In genomic region chr12:91594715-91595114, GRCh38 we compare ENCODE assay signal across 18 cellular contexts.
DNase-seq lines count a peak whose midpoint lies in the region; ATAC-seq and TF ChIP-seq lines count a peak whose summit lies in the region.
"Had no signal": no experiment of that assay in that cellular context is flagged by ENCODE, and none has a peak within 500 bp of the region (broad histone marks: within the 10 kb centered on the region; RNA-seq: fewer than 3 reads in every experiment).

No MANE protein-coding gene starts in this region.

- CTCF ChIA-PET in CD8-positive, alpha-beta T cell (lab: Charles Lee), result interaction anchor here (1.4 kb wide), 1 partner anchor 17 kb away, joined by 3 read pairs; no protein-coding TSS in a partner anchor
- CTCF ChIA-PET in HEK293T (lab: Yijun Ruan, JAX), result interaction anchor here (0.6 kb wide), 1 partner anchor 1013 kb away, joined by 3 read pairs; no protein-coding TSS in a partner anchor

- no peaks in the 10 kb centered on the region for H3K27me3 ChIP-seq in CD8-positive, alpha-beta T cell (ENCODE audit: insufficient read depth, low read length)
- H3K27me3 ChIP-seq in neuron (ENCODE audit: insufficient read depth, low read length) (no peaks in the 10 kb centered on the region), left ventricle myocardium inferior (ENCODE audit: low read depth) (no peaks in the 10 kb centered on the region)
- H3K27me3 ChIP-seq: BLaER1 had no signal

- H3K36me3 ChIP-seq in CD8-positive, alpha-beta T cell (ENCODE audit: insufficient read depth, low read length), result no peaks in the 10 kb centered on the region
- H3K36me3 ChIP-seq in neuron (ENCODE audit: insufficient read depth, low read length) (no peaks in the 10 kb centered on the region), left ventricle myocardium inferior (no peaks in the 10 kb centered on the region)
- H3K36me3 ChIP-seq: BLaER1, HAP-1 had no signal

- H3K27ac Mint-ChIP-seq in CD8-positive, alpha-beta T cell, result peak overlapping the region; percentile 33
- peak overlapping the region in 6 of 10 donors; percentile 9 to 73 (median 42) for H3K27ac Mint-ChIP-seq in naive thymus-derived CD8-positive, alpha-beta T cell
- no peak overlapping the region for H3K27ac Mint-ChIP-seq in endothelial cell (ENCODE audit: unreplicated experiment)
- H3K27ac Mint-ChIP-seq: B cell; CD4-positive, CD25-positive, alpha-beta regulatory T cell had no signal

- H3K4me3 Mint-ChIP-seq in CD8-positive, alpha-beta T cell, result no peak overlapping the region
- H3K4me3 Mint-ChIP-seq in naive thymus-derived CD8-positive, alpha-beta T cell, result peak overlapping the region in 1 of 10 donors; percentile 38
- no peak overlapping the region for H3K4me3 Mint-ChIP-seq in endothelial cell (ENCODE audit: unreplicated experiment)
- H3K4me3 Mint-ChIP-seq: B cell; CD4-positive, CD25-positive, alpha-beta regulatory T cell; CD8-positive, alpha-beta memory T cell had no signal

- no peak overlapping the region for H3K4me3 ChIP-seq in CD8-positive, alpha-beta T cell (ENCODE audit: low read depth, low read length)
- no peak overlapping the region for H3K4me3 ChIP-seq in Jurkat, Clone E6-1 (ENCODE audit: low read length)
- H3K4me3 ChIP-seq in neuron (ENCODE audit: low read length), result no peak overlapping the region
- H3K4me3 ChIP-seq in left ventricle myocardium inferior, result no peak overlapping the region
- H3K4me3 ChIP-seq: BLaER1, HAP-1 had no signal

- peaks cover 2% of the 10 kb centered on the region for H3K36me3 Mint-ChIP-seq in CD8-positive, alpha-beta T cell
- peaks cover 0 to 5% (median 4%) of the 10 kb centered on the region in 3 donors for H3K36me3 Mint-ChIP-seq in naive thymus-derived CD8-positive, alpha-beta T cell
- H3K36me3 Mint-ChIP-seq in endothelial cell (ENCODE audit: low read depth, unreplicated experiment), result no peaks in the 10 kb centered on the region
- H3K36me3 Mint-ChIP-seq: CD4-positive, CD25-positive, alpha-beta regulatory T cell had no signal

- H3K4me1 Mint-ChIP-seq in CD8-positive, alpha-beta T cell (ENCODE audit: low read depth), result peaks cover 7% of the 10 kb centered on the region
- H3K4me1 Mint-ChIP-seq in naive thymus-derived CD8-positive, alpha-beta T cell, result peaks cover 2 to 17% (median 10%) of the 10 kb centered on the region in 4 donors
- H3K4me1 Mint-ChIP-seq in endothelial cell (ENCODE audit: unreplicated experiment), result no peaks in the 10 kb centered on the region
- H3K4me1 Mint-ChIP-seq: B cell; CD4-positive, CD25-positive, alpha-beta regulatory T cell had no signal

- no peak overlapping the region for H3K27ac ChIP-seq in CD8-positive, alpha-beta T cell (ENCODE audit: low read depth, low read length)
- H3K27ac ChIP-seq in left ventricle myocardium inferior (replicated peaks), result no peak overlapping the region
- H3K27ac ChIP-seq: 22Rv1, BLaER1, C4-2B had no signal

- ATAC-seq in CD8-positive, alpha-beta T cell, result no peak
- ATAC-seq in naive thymus-derived CD8-positive, alpha-beta T cell, result peak in 1 of 2 donors; percentile 25
- ATAC-seq in GM21360 (IDR thresholded peaks at IDR 0.05; ENCODE audit: unreplicated experiment), result no peak

- no peaks in the 10 kb centered on the region for H3K27me3 Mint-ChIP-seq in CD8-positive, alpha-beta T cell (ENCODE audit: low read depth)
- no peaks in the 10 kb centered on the region for H3K27me3 Mint-ChIP-seq in naive thymus-derived CD8-positive, alpha-beta T cell
- no peaks in the 10 kb centered on the region for H3K27me3 Mint-ChIP-seq in endothelial cell (ENCODE audit: unreplicated experiment)
- H3K27me3 Mint-ChIP-seq: CD4-positive, CD25-positive, alpha-beta regulatory T cell; CD8-positive, alpha-beta memory T cell had no signal

- POLR2A ChIA-PET in CD8-positive, alpha-beta T cell (lab: Charles Lee), result interaction anchor here (0.6 to 0.9 kb wide), 4 partner anchors 11 to 680 kb away, joined by 3 to 4 read pairs (median 3); no protein-coding TSS in a partner anchor
- POLR2A ChIA-PET in naive thymus-derived CD8-positive, alpha-beta T cell (lab: Charles Lee), result no interaction called here
- POLR2A ChIA-PET in HEK293T (lab: Yijun Ruan, JAX), result no interaction called here

- peaks cover 7% of the 10 kb centered on the region for H3K9me3 Mint-ChIP-seq in CD8-positive, alpha-beta T cell
- peaks cover 0 to 11% (median 7%) of the 10 kb centered on the region in 9 donors for H3K9me3 Mint-ChIP-seq in naive thymus-derived CD8-positive, alpha-beta T cell
- H3K9me3 Mint-ChIP-seq in endothelial cell (ENCODE audit: unreplicated experiment), result no peaks in the 10 kb centered on the region

- peak overlapping the region; percentile 81 for H2AFZ ChIP-seq in neuron (ENCODE audit: low read depth, low read length)

- H3K9me3 ChIP-seq in CD8-positive, alpha-beta T cell (ENCODE audit: low read length), result no peaks in the 10 kb centered on the region
- H3K9me3 ChIP-seq in neuron (ENCODE audit: low read length) (peaks cover 5% of the 10 kb centered on the region), left ventricle myocardium inferior (replicated peaks) (peaks cover 16% of the 10 kb centered on the region)
- H3K9me3 ChIP-seq: BLaER1, HAP-1 had no signal

- H3K4me1 ChIP-seq in CD8-positive, alpha-beta T cell (ENCODE audit: insufficient read depth, low read length), result peaks cover 11% of the 10 kb centered on the region
- H3K4me1 ChIP-seq in neuron (ENCODE audit: insufficient read depth, low read length) (peaks cover 8% of the 10 kb centered on the region), left ventricle myocardium inferior (no peaks in the 10 kb centered on the region)
- H3K4me1 ChIP-seq: BLaER1, HAP-1 had no signal

- no peak for DNase-seq in CD8-positive, alpha-beta T cell
- DNase-seq in Jurkat, Clone E6-1 (ENCODE audit: low read depth, low spot score), result peak; percentile 5
- no peak for DNase-seq in naive thymus-derived CD8-positive, alpha-beta T cell
- DNase-seq in left ventricle myocardium inferior, result no peak
- DNase-seq in endothelial cell (ENCODE audit: low spot score), result no peak
- no peak for DNase-seq in HEK293T (ENCODE audit: extremely low spot score)
- DNase-seq: CD4-positive, CD25-positive, alpha-beta regulatory T cell; CD8-positive, alpha-beta memory T cell; DMS 273 treated with DMSO at 0.1 percent for 48 hours; DMS79 treated with DMSO at 0.1 percent for 48 hours; GOT3 had no signal

- intact Hi-C loops in CD8-positive, alpha-beta T cell (cut with DNase I, micrococcal nuclease), result no loop called here
- intact Hi-C loops in left ventricle myocardium inferior (cut with micrococcal nuclease), result no loop called here

- TF ChIP-seq CTCF in CD8-positive, alpha-beta T cell (IDR thresholded peaks at IDR 0.05), result no peak
- no peak for TF ChIP-seq CTCF in left ventricle myocardium inferior (IDR thresholded peaks at IDR 0.05; ENCODE audit: borderline replicate concordance)
- TF ChIP-seq CTCF in endothelial cell (IDR thresholded peaks at IDR 0.05; ENCODE audit: unreplicated experiment), result no peak

TF ChIP-seq in HEK293T, 16 proteins besides CTCF, POLR2A, EP300 and RAD21:
- TF ChIP-seq FOXA1 (IDR thresholded peaks at IDR 0.05) (no peak), NFRKB (IDR thresholded peaks at IDR 0.05) (no peak), LEF1 (IDR thresholded peaks at IDR 0.05; ENCODE audit: borderline replicate concordance) (no peak), FOXM1 (IDR thresholded peaks at IDR 0.05; ENCODE audit: borderline replicate concordance) (no peak), TARDBP (IDR thresholded peaks at IDR 0.05) (no peak), FOXK2 (IDR thresholded peaks at IDR 0.05) (no peak), ZNF384 (IDR thresholded peaks at IDR 0.05) (no peak), SP1 (IDR thresholded peaks at IDR 0.05) (no peak), CTBP1 (IDR thresholded peaks at IDR 0.05; ENCODE audit: borderline replicate concordance) (no peak), L3MBTL2 (conservative IDR thresholded peaks at IDR 0.05) (no peak), PKNOX1 (IDR thresholded peaks at IDR 0.05) (no peak), ARNT (IDR thresholded peaks at IDR 0.05) (no peak), SUZ12 (IDR thresholded peaks at IDR 0.05) (no peak), BHLHE40 (IDR thresholded peaks at IDR 0.05; ENCODE audit: borderline replicate concordance) (no peak), ELF4 (IDR thresholded peaks at IDR 0.05) (no peak), HDGF (IDR thresholded peaks at IDR 0.05; ENCODE audit: borderline replicate concordance) (no peak)
